12 cellular contexts compared by ENCODE assay signal in the genomic region with DNA sequence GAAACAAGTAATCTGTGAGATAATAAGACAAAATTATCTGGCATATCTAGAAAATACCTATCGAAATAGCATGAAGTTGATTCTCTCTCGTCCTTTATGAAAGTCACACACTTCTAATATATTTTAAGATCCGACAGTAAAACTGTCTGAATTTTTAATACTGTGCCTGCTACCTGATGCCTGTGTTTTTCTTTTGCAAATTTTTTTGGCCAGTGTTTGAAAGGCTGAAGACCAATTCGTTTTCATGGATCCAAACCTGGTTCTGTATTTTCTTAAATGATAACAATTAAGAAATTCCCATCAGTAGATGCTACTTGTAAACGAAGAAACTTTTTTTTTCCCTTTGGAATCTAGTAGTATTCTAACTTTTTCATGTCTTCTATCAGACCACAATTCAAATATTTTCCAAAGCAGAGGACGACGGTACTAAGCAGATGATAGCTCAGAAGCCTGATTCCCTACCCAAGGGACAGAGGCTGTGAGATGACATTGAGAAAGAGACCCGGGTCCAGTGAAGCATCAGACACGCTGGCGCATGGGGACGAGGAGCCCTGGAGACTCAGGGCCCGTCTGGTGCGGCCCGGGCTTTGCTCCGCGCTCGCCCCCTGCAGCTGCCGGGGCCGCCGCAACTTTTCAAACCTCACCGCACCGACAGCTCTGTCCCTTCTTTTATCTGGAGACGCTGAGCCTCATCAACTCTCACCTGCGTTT. TPM values are rescaled to one million over a fixed set of nuclear protein-coding genes. Genes with fewer than 3 reads are reported as not detected.
DNase-seq lines count a peak whose midpoint lies in the region; ATAC-seq and TF ChIP-seq lines count a peak whose summit lies in the region.
"Had no signal": no experiment of that assay in that cellular context is flagged by ENCODE, and none has a peak within 500 bp of the region (broad histone marks: within the 10 kb centered on the region; RNA-seq: fewer than 3 reads in every experiment).

No MANE protein-coding gene starts in this region.

- H3K9me3 ChIP-seq in lower lobe of right lung: peaks cover 10% of the 10 kb centered on the region
- peaks cover 6 to 8% of the 10 kb centered on the region in 2 donors for H3K9me3 ChIP-seq in transverse colon
- H3K9me3 ChIP-seq in effector memory CD4-positive, alpha-beta T cell (ENCODE audit: control insufficient read depth, low read length): no peaks in the 10 kb centered on the region
- H3K9me3 ChIP-seq: neutrophil had no signal

- in situ Hi-C loops in brain microvascular endothelial cell (cut with HindIII; ENCODE audit: low pct_ligation_motif_present, low sequenced_read_pairs) (no loop called here), transverse colon (cut with MboI; ENCODE audit: low pct_ligation_motif_present in 1 of 4, low pct_unique_long_range_greater_than_20kb in 1 of 4, low sequenced_read_pairs in 3 of 4) (no loop called here)

- H3K4me3 Mint-ChIP-seq in activated T-cell treated with anti-CD3 and anti-CD28 coated beads, Interleukin-2, amount 50 U/mL, for 72 hours: peak overlapping the region; percentile 31 to 52
- no peak overlapping the region for H3K4me3 Mint-ChIP-seq in activated T-cell treated with anti-CD3 and anti-CD28 coated beads, Interleukin-2, amount 50 U/mL, for 24 hours
- H3K4me3 Mint-ChIP-seq: dendritic cell treated with granulocyte-macrophage colony-stimulating factor and Interleukin-4, amounts not matched to agents 40 ng/mL and 50 ng/mL, for 4 days had no signal

- H3K4me1 ChIP-seq in lower lobe of right lung (peaks cover 6% of the 10 kb centered on the region), transverse colon (no peaks in the 10 kb centered on the region)
- no peaks in the 10 kb centered on the region for H3K4me1 ChIP-seq in effector memory CD4-positive, alpha-beta T cell (ENCODE audit: control insufficient read depth, insufficient read depth, low read length, poor library complexity, severe bottlenecking)

- peaks cover 3 to 9% of the 10 kb centered on the region in 2 donors for H3K36me3 Mint-ChIP-seq in activated T-cell treated with anti-CD3 and anti-CD28 coated beads, Interleukin-2, amount 50 U/mL, for 72 hours (ENCODE audit: insufficient read depth in 2 of 2)
- no peaks in the 10 kb centered on the region for H3K36me3 Mint-ChIP-seq in activated T-cell treated with anti-CD3 and anti-CD28 coated beads, Interleukin-2, amount 50 U/mL, for 24 hours (ENCODE audit: low read depth)

- TF ChIP-seq EP300 in transverse colon (IDR thresholded peaks at IDR 0.05; ENCODE audit: low read depth): no peak

- WGBS in transverse colon (ENCODE audit: low coverage in 1 of 2), 2 donors: 24 to 55% methylated on average over 6 to 24 of the region's 24 CpGs

- intact Hi-C loops in lower lobe of right lung (cut with DNase I): no loop called here
- intact Hi-C loops in transverse colon (cut with DNase I; ENCODE audit: low total_unique reads): no loop called here

- no peak for TF ChIP-seq POLR2A in transverse colon (IDR thresholded peaks at IDR 0.05)

- no peaks in the 10 kb centered on the region for H3K36me3 ChIP-seq in brain microvascular endothelial cell (replicated peaks)
- H3K36me3 ChIP-seq in lower lobe of right lung: no peaks in the 10 kb centered on the region
- no peaks in the 10 kb centered on the region for H3K36me3 ChIP-seq in transverse colon
- no peaks in the 10 kb centered on the region for H3K36me3 ChIP-seq in effector memory CD4-positive, alpha-beta T cell (ENCODE audit: control insufficient read depth, insufficient read depth, low read length)
- H3K36me3 ChIP-seq: neutrophil had no signal

- H3K4me1 Mint-ChIP-seq in activated T-cell treated with anti-CD3 and anti-CD28 coated beads, Interleukin-2, amount 50 U/mL, for 72 hours (ENCODE audit: low read depth): no peaks in the 10 kb centered on the region
- H3K4me1 Mint-ChIP-seq in activated T-cell treated with anti-CD3 and anti-CD28 coated beads, Interleukin-2, amount 50 U/mL, for 24 hours (ENCODE audit: low read depth): peaks cover 4% of the 10 kb centered on the region

- no peak overlapping the region for H3K27ac Mint-ChIP-seq in activated T-cell treated with anti-CD3 and anti-CD28 coated beads, Interleukin-2, amount 50 U/mL, for 72 hours
- no peak overlapping the region for H3K27ac Mint-ChIP-seq in activated T-cell treated with anti-CD3 and anti-CD28 coated beads, Interleukin-2, amount 50 U/mL, for 24 hours
- H3K27ac Mint-ChIP-seq: dendritic cell treated with granulocyte-macrophage colony-stimulating factor and Interleukin-4, amounts not matched to agents 40 ng/mL and 50 ng/mL, for 4 days had no signal

- H3K9me3 Mint-ChIP-seq in activated T-cell treated with anti-CD3 and anti-CD28 coated beads, Interleukin-2, amount 50 U/mL, for 72 hours: peaks cover 6 to 7% of the 10 kb centered on the region in 2 donors
- peaks cover 14% of the 10 kb centered on the region for H3K9me3 Mint-ChIP-seq in activated T-cell treated with anti-CD3 and anti-CD28 coated beads, Interleukin-2, amount 50 U/mL, for 24 hours

- DNase-seq in activated T-cell treated with anti-CD3 and anti-CD28 coated beads, Interleukin-2, amount 50 U/mL, for 72 hours: no peak
- DNase-seq in activated T-cell treated with anti-CD3 and anti-CD28 coated beads, Interleukin-2, amount 50 U/mL, for 24 hours: no peak
- DNase-seq in brain microvascular endothelial cell (no peak), lower lobe of right lung (no peak), transverse colon (no peak)
- no peak for DNase-seq in effector memory CD4-positive, alpha-beta T cell
- DNase-seq: activated CD8-positive, alpha-beta memory T cell treated with anti-CD3 and anti-CD28 coated beads, Interleukin-2, amount 50 U/mL, for 48 hours had no signal

- peaks cover 12% of the 10 kb centered on the region for H3K27me3 ChIP-seq in brain microvascular endothelial cell (replicated peaks)
- peaks cover 59% of the 10 kb centered on the region for H3K27me3 ChIP-seq in lower lobe of right lung (ENCODE audit: low read depth)
- H3K27me3 ChIP-seq in transverse colon: peaks cover 76% of the 10 kb centered on the region
- H3K27me3 ChIP-seq in effector memory CD4-positive, alpha-beta T cell (replicated peaks; ENCODE audit: control insufficient read depth, insufficient read depth, low read length, poor library complexity, severe bottlenecking): peaks cover 6% of the 10 kb centered on the region

- peaks cover 45% of the 10 kb centered on the region for H3K27me3 Mint-ChIP-seq in activated T-cell treated with anti-CD3 and anti-CD28 coated beads, Interleukin-2, amount 50 U/mL, for 72 hours (ENCODE audit: low read depth)
- H3K27me3 Mint-ChIP-seq in activated T-cell treated with anti-CD3 and anti-CD28 coated beads, Interleukin-2, amount 50 U/mL, for 24 hours: peaks cover 88% of the 10 kb centered on the region

- no peak for ATAC-seq in activated T-cell treated with anti-CD3 and anti-CD28 coated beads, Interleukin-2, amount 50 U/mL, for 72 hours (replicated peaks in 1 of 2)
- no peak for ATAC-seq in lower lobe of right lung
- no peak for ATAC-seq in GM21381 (IDR thresholded peaks at IDR 0.05; ENCODE audit: unreplicated experiment)
- ATAC-seq in HG02852 (IDR thresholded peaks at IDR 0.05; ENCODE audit: unreplicated experiment): no peak

- H3K27ac ChIP-seq in brain microvascular endothelial cell (no peak overlapping the region), lower lobe of right lung (no peak overlapping the region), transverse colon (no peak overlapping the region)
- H3K27ac ChIP-seq in effector memory CD4-positive, alpha-beta T cell (ENCODE audit: insufficient read depth, low read length, poor library complexity, severe bottlenecking): no peak overlapping the region
- H3K27ac ChIP-seq: neutrophil had no signal

- H3K4me3 ChIP-seq in brain microvascular endothelial cell (ENCODE audit: low read depth, low read length): peak overlapping the region; percentile 52
- peak overlapping the region; percentile 19 for H3K4me3 ChIP-seq in lower lobe of right lung
- peak overlapping the region in 3 of 4 donors; percentile 20 to 41 (median 24) for H3K4me3 ChIP-seq in transverse colon
- H3K4me3 ChIP-seq in effector memory CD4-positive, alpha-beta T cell (ENCODE audit: insufficient read depth, low read depth, low read length, poor library complexity, severe bottlenecking): no peak overlapping the region

- TF ChIP-seq CTCF in brain microvascular endothelial cell (IDR thresholded peaks at IDR 0.05; ENCODE audit: low read depth, low read length, missing control alignments): peak; percentile 4
- no peak for TF ChIP-seq CTCF in lower lobe of right lung (IDR thresholded peaks at IDR 0.05)
- TF ChIP-seq CTCF in transverse colon (IDR thresholded peaks at IDR 0.05): no peak

RNA-seq across cellular contexts. Expression of gene PABPC3, which starts 49.5 kb away (rescaled TPM):
- under 1 TPM; 0.58 to 0.60 TPM for total RNA-seq in activated T-cell treated with anti-CD3 and anti-CD28 coated beads, Interleukin-2, amount 50 U/mL, for 72 hours
- 0.18 TPM for total RNA-seq in lower lobe of right lung
- total RNA-seq in transverse colon: under 1 TPM in 2 of 4 donors, not detected in 2; 0.14 to 0.20 TPM
- total RNA-seq: LHCN-M2 had no signal
